ENCODE assay signal across 9 cellular contexts in the genomic region with DNA sequence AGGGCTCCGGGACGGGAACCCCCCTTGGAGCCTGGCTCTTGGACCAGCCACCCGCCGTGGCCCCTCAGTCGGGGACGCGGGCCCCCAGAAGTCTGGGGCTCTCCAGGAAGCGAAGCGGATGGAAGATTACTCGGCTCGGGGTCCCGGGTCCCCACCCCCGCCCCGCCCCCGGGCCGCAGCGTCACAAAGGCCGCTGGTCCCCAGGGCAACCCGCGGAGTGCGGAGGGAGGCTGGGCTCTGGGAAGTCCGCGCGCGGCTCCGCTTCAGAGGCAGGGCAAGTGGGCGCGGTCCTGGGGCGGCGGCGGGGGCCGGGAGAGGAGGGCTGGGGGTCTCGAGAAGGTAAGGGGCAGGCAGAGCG. TPM values are rescaled to one million over a fixed set of nuclear protein-coding genes. Genes with fewer than 3 reads are reported as not detected.
DNase-seq lines count a peak whose midpoint lies in the region; ATAC-seq and TF ChIP-seq lines count a peak whose summit lies in the region.
"Had no signal": no experiment of that assay in that cellular context is flagged by ENCODE, and none has a peak within 500 bp of the region (broad histone marks: within the 10 kb centered on the region; RNA-seq: fewer than 3 reads in every experiment).

A gene with protein sequence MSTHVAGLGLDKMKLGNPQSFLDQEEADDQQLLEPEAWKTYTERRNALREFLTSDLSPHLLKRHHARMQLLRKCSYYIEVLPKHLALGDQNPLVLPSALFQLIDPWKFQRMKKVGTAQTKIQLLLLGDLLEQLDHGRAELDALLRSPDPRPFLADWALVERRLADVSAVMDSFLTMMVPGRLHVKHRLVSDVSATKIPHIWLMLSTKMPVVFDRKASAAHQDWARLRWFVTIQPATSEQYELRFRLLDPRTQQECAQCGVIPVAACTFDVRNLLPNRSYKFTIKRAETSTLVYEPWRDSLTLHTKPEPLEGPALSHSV (plus strand): TSS at position 227 of the 358 bp plus-strand sequence. CDS start 1,505 bp downstream, outside the sequence.

- no peaks in the 10 kb centered on the region for H3K9me3 Mint-ChIP-seq in activated CD8-positive, alpha-beta T cell treated with anti-CD3 and anti-CD28 coated beads for 36 hours

- TF ChIP-seq POLR2A in prostate gland (IDR thresholded peaks at IDR 0.05) = no peak

- no peaks in the 10 kb centered on the region for H3K36me3 ChIP-seq in prostate gland

- peak within 1 kb of the TSS; percentile 70 for H3K27ac Mint-ChIP-seq in activated CD8-positive, alpha-beta T cell treated with anti-CD3 and anti-CD28 coated beads for 36 hours

- CTCF ChIA-PET in activated CD8-positive, alpha-beta T cell treated with anti-CD3 and anti-CD28 coated beads for 36 hours (lab: Charles Lee) = interaction anchor here (2.4 kb wide), 1 partner anchor 16 kb away, joined by 10 read pairs; a partner anchor contains a TSS

- peaks cover 7% of the 10 kb centered on the region for H3K27me3 Mint-ChIP-seq in activated CD8-positive, alpha-beta T cell treated with anti-CD3 and anti-CD28 coated beads for 36 hours

- WGBS in prostate gland = 5% methylated on average over 24 of the region's 34 CpGs

- no peaks in the 10 kb centered on the region for H3K9me3 ChIP-seq in prostate gland

- intact Hi-C loops in activated CD8-positive, alpha-beta T cell treated with anti-CD3 and anti-CD28 coated beads for 36 hours (cut with micrococcal nuclease) = no loop called here
- intact Hi-C loops in prostate gland (cut with DNase I) = no loop called here

- DNase-seq in NCI-H1436 (lab: John Stamatoyannopoulos, UW) (peak; percentile 55), NCI-H1436 treated with DMSO at 0.1 percent for 48 hours (lab: John Stamatoyannopoulos, UW) (no peak), HT-29 (ENCODE audit: low spot score) (peak; percentile 51), fibroblast of villous mesenchyme (ENCODE audit: low read depth) (peak; percentile 44), prostate gland (ENCODE audit: low spot score) (no peak), epidermal melanocyte (ENCODE audit: insufficient read length, low spot score) (no peak), NCI-H2081 treated with DMSO at 0.1 percent for 48 hours (lab: John Stamatoyannopoulos, UW) (no peak)
- peak; percentile 68 for DNase-seq in activated CD8-positive, alpha-beta T cell treated with anti-CD3 and anti-CD28 coated beads for 36 hours

- H3K4me3 ChIP-seq in fibroblast of villous mesenchyme (ENCODE audit: low read depth, low read length) (peak within 1 kb of the TSS; percentile 77), prostate gland (peak within 1 kb of the TSS; percentile 38 to 51)

- no peaks in the 10 kb centered on the region for H3K36me3 Mint-ChIP-seq in activated CD8-positive, alpha-beta T cell treated with anti-CD3 and anti-CD28 coated beads for 36 hours (ENCODE audit: low read depth)

- no peak for TF ChIP-seq CTCF in activated CD8-positive, alpha-beta T cell treated with anti-CD3 and anti-CD28 coated beads for 36 hours (IDR thresholded peaks at IDR 0.05)
- no peak for TF ChIP-seq CTCF in fibroblast of villous mesenchyme (IDR thresholded peaks at IDR 0.05; ENCODE audit: insufficient read depth, low read depth, low read length)
- TF ChIP-seq CTCF in prostate gland (IDR thresholded peaks at IDR 0.05) = no peak

- no peaks in the 10 kb centered on the region for H3K27me3 ChIP-seq in prostate gland (replicated peaks; ENCODE audit: insufficient read depth)

- H3K4me3 Mint-ChIP-seq in activated CD8-positive, alpha-beta T cell treated with anti-CD3 and anti-CD28 coated beads for 36 hours = peak within 1 kb of the TSS; percentile 53

- no peak within 1 kb of the TSS for H3K27ac ChIP-seq in prostate gland
- H3K27ac ChIP-seq: C4-2B had no signal

- POLR2A ChIA-PET in activated CD8-positive, alpha-beta T cell treated with anti-CD3 and anti-CD28 coated beads for 36 hours (lab: Charles Lee) = interaction anchor here (0.6 to 2.1 kb wide), 4 partner anchors 13 to 89 kb away, joined by 3 to 7 read pairs (median 4); a partner anchor contains a TSS

- peak; percentile 11 for ATAC-seq in activated CD8-positive, alpha-beta T cell treated with anti-CD3 and anti-CD28 coated beads for 36 hours

- no peaks in the 10 kb centered on the region for H3K4me1 ChIP-seq in prostate gland (replicated peaks)

- peaks cover 11% of the 10 kb centered on the region for H3K4me1 Mint-ChIP-seq in activated CD8-positive, alpha-beta T cell treated with anti-CD3 and anti-CD28 coated beads for 36 hours (ENCODE audit: low read depth)

RNA-seq across cellular contexts. Expression of the gene that starts here (rescaled TPM):
- 2.2 and 2.4 TPM in 2 replicates for total RNA-seq in HT-29 (2014; rRNA removed; shearing (Covaris generic))
- under 1 TPM; 0.23 to 0.27 TPM for total RNA-seq in activated CD8-positive, alpha-beta T cell treated with anti-CD3 and anti-CD28 coated beads for 36 hours
- total RNA-seq in fibroblast of villous mesenchyme = 0.86 and 0.97 TPM in 2 replicates
- total RNA-seq in prostate gland = 10 to 100 TPM in 1 of 2 donors, 1 to 10 TPM in 1; 1.8 to 12.1 TPM

Comparison
In these comparisons a context has a peak if more than half of its experiments do, and no peak if none do; other contexts are left out.
1. DNase-seq: peak in NCI-H1436 (single experiment) and HT-29 (single experiment); none in NCI-H1436 treated with DMSO at 0.1 percent for 48 hours (single experiment), prostate gland (single experiment), epidermal melanocyte (single experiment) and NCI-H2081 treated with DMSO at 0.1 percent for 48 hours (single experiment).
2. Peak in DNase-seq and ATAC-seq in activated CD8-positive, alpha-beta T cell treated with anti-CD3 and anti-CD28 coated beads for 36 hours; RNA of the gene not detected or under 1 TPM.
3. Peak in DNase-seq and H3K4me3 ChIP-seq in fibroblast of villous mesenchyme; RNA of the gene not detected or under 1 TPM.